In genomic region chrX:135639066-135639815, GRCh38 we compare ENCODE assay signal across 31 cellular contexts.
"Had no signal": no experiment of that assay in that cellular context is flagged by ENCODE, and none has a peak within 500 bp of the region (broad histone marks: within the 10 kb centered on the region; RNA-seq: fewer than 3 reads in every experiment).

No MANE protein-coding gene starts in this region.

- H3K4me1 ChIP-seq: adrenal gland, breast epithelium, colonic mucosa, esophagus squamous epithelium, gastroesophageal sphincter had no signal

- H3K27me3 ChIP-seq: adrenal gland, cardiac muscle cell, colonic mucosa, esophagus squamous epithelium, gastroesophageal sphincter had no signal

- H3K9me3 ChIP-seq: adrenal gland, breast epithelium, colonic mucosa, esophagus squamous epithelium, gastroesophageal sphincter had no signal

- H3K36me3 ChIP-seq: adrenal gland, breast epithelium, cardiac muscle cell, colonic mucosa, esophagus squamous epithelium, gastroesophageal sphincter had no signal

- FAIRE-seq: endometrium had no signal

- DNase-seq: activated CD4-positive, alpha-beta memory T cell treated with anti-CD3 and anti-CD28 coated beads for 36 hours; activated CD4-positive, alpha-beta T cell treated with anti-CD3 and anti-CD28 coated beads for 36 hours; activated CD4-positive, alpha-beta T cell treated with anti-CD3 and anti-CD28 coated beads, Interleukin-2, amount 10 ng/mL, durations not matched to agents 24 days and 14 days; activated CD4-positive, CD25-positive, alpha-beta regulatory T cell; activated CD4-positive, CD25-positive, alpha-beta regulatory T cell treated with anti-CD3 and anti-CD28 coated beads, Interleukin-2, amount 50 U/mL, for 72 hours; activated CD8-positive, alpha-beta memory T cell treated with anti-CD3 and anti-CD28 coated beads, Interleukin-2, amount 10 ng/mL, durations not matched to agents 7 days and 5 days; activated CD8-positive, alpha-beta memory T cell treated with anti-CD3 and anti-CD28 coated beads, Interleukin-2, amount 50 U/mL, for 4 hours; activated CD8-positive, alpha-beta T cell treated with anti-CD3 and anti-CD28 coated beads, Interleukin-2, amount 10 ng/mL, durations not matched to agents 7 days and 5 days; activated effector memory CD4-positive, alpha-beta T cell treated with anti-CD3 and anti-CD28 coated beads, Interleukin-2, amount 50 U/mL, for 16 hours; activated naive CD4-positive, alpha-beta T cell treated with anti-CD3 and anti-CD28 coated beads for 36 hours; activated naive CD8-positive, alpha-beta T cell treated with anti-CD3 and anti-CD28 coated beads for 36 hours; activated naive CD8-positive, alpha-beta T cell treated with anti-CD3 and anti-CD28 coated beads, Interleukin-2, amount 50 U/mL, for 24 hours; activated T-cell treated with anti-CD3 and anti-CD28 coated beads, Interleukin-2, amount 50 U/mL, for 1 hour; activated T-cell treated with anti-CD3 and anti-CD28 coated beads, Interleukin-2, amount 50 U/mL, for 48 hours; adrenal gland; amygdala; aorta; central memory CD4-positive, alpha-beta T cell; cerebellar nuclear complex; colonic mucosa; effector CD8-positive, alpha-beta T cell; esophagus squamous epithelium; foreskin melanocyte; T-helper 1 cell; T-helper 17 cell; T1000 had no signal

- H3K27ac ChIP-seq: adrenal gland, breast epithelium, cardiac muscle cell, colonic mucosa, epithelial cell of prostate, esophagus squamous epithelium, gastroesophageal sphincter had no signal

- H3K4me3 ChIP-seq: adrenal gland, breast epithelium, cardiac muscle cell, colonic mucosa, esophagus squamous epithelium, gastroesophageal sphincter had no signal

- ATAC-seq: activated CD4-positive, alpha-beta T cell treated with anti-CD3 and anti-CD28 coated beads for 36 hours; activated CD8-positive, alpha-beta memory T cell treated with anti-CD3 and anti-CD28 coated beads, Interleukin-2, amount 10 ng/mL, durations not matched to agents 7 days and 5 days; activated CD8-positive, alpha-beta T cell treated with anti-CD3 and anti-CD28 coated beads, Interleukin-2, amount 10 ng/mL, durations not matched to agents 7 days and 5 days; activated naive CD8-positive, alpha-beta T cell treated with anti-CD3 and anti-CD28 coated beads, Interleukin-2, amount 50 U/mL, for 24 hours; gastroesophageal sphincter; T-helper 17 cell had no signal
